Comparison of ENCODE assay signal across 1 cellular context in the genomic region with DNA sequence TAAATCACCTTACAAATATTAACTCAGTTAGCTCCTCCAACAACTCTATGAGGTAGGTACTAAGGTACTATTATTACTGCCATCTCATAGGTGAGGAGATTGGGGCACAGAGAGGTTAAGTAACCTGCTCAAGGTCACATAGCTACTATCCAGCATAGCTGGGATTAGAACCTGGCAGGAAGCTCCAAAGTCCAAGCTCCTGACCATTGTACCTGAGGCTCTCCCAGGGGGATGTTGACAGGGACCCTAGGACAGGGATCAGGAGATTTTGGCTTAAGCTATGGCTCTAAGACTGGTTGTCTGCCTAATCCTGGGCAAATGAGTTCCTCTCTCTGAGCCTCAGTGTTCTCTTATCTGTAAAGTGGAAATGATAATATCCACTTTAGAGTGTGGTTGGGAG.
TF ChIP-seq lines count a peak whose summit lies in the region.

No MANE protein-coding gene starts in this region.

TF ChIP-seq in HepG2, 621 proteins besides CTCF, POLR2A, EP300 and RAD21 (continued from another document and continues in another):
- TF ChIP-seq, protein P1, sequence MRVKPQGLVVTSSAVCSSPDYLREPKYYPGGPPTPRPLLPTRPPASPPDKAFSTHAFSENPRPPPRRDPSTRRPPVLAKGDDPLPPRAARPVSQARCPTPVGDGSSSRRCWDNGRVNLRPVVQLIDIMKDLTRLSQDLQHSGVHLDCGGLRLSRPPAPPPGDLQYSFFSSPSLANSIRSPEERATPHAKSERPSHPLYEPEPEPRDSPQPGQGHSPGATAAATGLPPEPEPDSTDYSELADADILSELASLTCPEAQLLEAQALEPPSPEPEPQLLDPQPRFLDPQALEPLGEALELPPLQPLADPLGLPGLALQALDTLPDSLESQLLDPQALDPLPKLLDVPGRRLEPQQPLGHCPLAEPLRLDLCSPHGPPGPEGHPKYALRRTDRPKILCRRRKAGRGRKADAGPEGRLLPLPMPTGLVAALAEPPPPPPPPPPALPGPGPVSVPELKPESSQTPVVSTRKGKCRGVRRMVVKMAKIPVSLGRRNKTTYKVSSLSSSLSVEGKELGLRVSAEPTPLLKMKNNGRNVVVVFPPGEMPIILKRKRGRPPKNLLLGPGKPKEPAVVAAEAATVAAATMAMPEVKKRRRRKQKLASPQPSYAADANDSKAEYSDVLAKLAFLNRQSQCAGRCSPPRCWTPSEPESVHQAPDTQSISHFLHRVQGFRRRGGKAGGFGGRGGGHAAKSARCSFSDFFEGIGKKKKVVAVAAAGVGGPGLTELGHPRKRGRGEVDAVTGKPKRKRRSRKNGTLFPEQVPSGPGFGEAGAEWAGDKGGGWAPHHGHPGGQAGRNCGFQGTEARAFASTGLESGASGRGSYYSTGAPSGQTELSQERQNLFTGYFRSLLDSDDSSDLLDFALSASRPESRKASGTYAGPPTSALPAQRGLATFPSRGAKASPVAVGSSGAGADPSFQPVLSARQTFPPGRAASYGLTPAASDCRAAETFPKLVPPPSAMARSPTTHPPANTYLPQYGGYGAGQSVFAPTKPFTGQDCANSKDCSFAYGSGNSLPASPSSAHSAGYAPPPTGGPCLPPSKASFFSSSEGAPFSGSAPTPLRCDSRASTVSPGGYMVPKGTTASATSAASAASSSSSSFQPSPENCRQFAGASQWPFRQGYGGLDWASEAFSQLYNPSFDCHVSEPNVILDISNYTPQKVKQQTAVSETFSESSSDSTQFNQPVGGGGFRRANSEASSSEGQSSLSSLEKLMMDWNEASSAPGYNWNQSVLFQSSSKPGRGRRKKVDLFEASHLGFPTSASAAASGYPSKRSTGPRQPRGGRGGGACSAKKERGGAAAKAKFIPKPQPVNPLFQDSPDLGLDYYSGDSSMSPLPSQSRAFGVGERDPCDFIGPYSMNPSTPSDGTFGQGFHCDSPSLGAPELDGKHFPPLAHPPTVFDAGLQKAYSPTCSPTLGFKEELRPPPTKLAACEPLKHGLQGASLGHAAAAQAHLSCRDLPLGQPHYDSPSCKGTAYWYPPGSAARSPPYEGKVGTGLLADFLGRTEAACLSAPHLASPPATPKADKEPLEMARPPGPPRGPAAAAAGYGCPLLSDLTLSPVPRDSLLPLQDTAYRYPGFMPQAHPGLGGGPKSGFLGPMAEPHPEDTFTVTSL (CRISPR knock-in tag; IDR thresholded peaks at IDR 0.05; ENCODE audit: borderline replicate concordance) = no peak; the same call in 1 of the 2 replicates
- TF ChIP-seq ZNF3 (CRISPR knock-in tag; IDR thresholded peaks at IDR 0.05) (no peak), ZNF547 (CRISPR knock-in tag; IDR thresholded peaks at IDR 0.05) (no peak), ISL2 (CRISPR knock-in tag; IDR thresholded peaks at IDR 0.05) (peak; percentile 49; the same call in 1 of the 2 replicates), POLR2AphosphoS2 (IDR thresholded peaks at IDR 0.05; ENCODE audit: low read depth, low read length) (no peak), TBP (CRISPR knock-in tag; IDR thresholded peaks at IDR 0.05) (no peak), JUNB (CRISPR knock-in tag; IDR thresholded peaks at IDR 0.05; ENCODE audit: borderline replicate concordance) (no peak), GTF3A (CRISPR knock-in tag; conservative IDR thresholded peaks at IDR 0.05) (no peak), ZNF160 (CRISPR knock-in tag; IDR thresholded peaks at IDR 0.05) (no peak), ZIK1 (CRISPR knock-in tag; IDR thresholded peaks at IDR 0.05; ENCODE audit: borderline replicate concordance, low read depth) (no peak), DNMT3B (CRISPR knock-in tag; conservative IDR thresholded peaks at IDR 0.05) (no peak), ZNF44 (CRISPR knock-in tag; IDR thresholded peaks at IDR 0.05) (no peak), EED (CRISPR knock-in tag; IDR thresholded peaks at IDR 0.05) (no peak), MEF2D (CRISPR knock-in tag; IDR thresholded peaks at IDR 0.05) (no peak), ZNF354B (CRISPR knock-in tag; IDR thresholded peaks at IDR 0.05) (no peak), NFE2L2 (IDR thresholded peaks at IDR 0.05; ENCODE audit: low read length) (no peak), BORCS8-MEF2B (CRISPR knock-in tag; IDR thresholded peaks at IDR 0.05) (no peak), ZNF792 (CRISPR knock-in tag; IDR thresholded peaks at IDR 0.05) (0 out of 2 replicates have a peak, but pooled peaks have one; percentile 52), SPEN (CRISPR knock-in tag; IDR thresholded peaks at IDR 0.05; ENCODE audit: low read depth) (no peak), PPARG (CRISPR knock-in tag; conservative IDR thresholded peaks at IDR 0.05) (peak; percentile 49; the same call in 1 of the 2 replicates), ZNF772 (CRISPR knock-in tag; IDR thresholded peaks at IDR 0.05) (no peak), ZNF782 (CRISPR knock-in tag; IDR thresholded peaks at IDR 0.05; ENCODE audit: borderline replicate concordance) (no peak), ZFP36 (IDR thresholded peaks at IDR 0.05; ENCODE audit: borderline replicate concordance, low read depth, low read length, partially characterized antibody) (peak; percentile 54), ZNF367 (CRISPR knock-in tag; IDR thresholded peaks at IDR 0.05; ENCODE audit: borderline replicate concordance) (no peak), RFXANK (CRISPR knock-in tag; IDR thresholded peaks at IDR 0.05) (no peak), KMT2A (CRISPR knock-in tag; IDR thresholded peaks at IDR 0.05) (no peak), ZNF225 (CRISPR knock-in tag; IDR thresholded peaks at IDR 0.05) (no peak)
- TF ChIP-seq, protein P2, sequence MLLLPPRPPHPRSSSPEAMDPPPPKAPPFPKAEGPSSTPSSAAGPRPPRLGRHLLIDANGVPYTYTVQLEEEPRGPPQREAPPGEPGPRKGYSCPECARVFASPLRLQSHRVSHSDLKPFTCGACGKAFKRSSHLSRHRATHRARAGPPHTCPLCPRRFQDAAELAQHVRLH (CRISPR knock-in tag; IDR thresholded peaks at IDR 0.05; ENCODE audit: borderline replicate concordance, low read depth) = no peak
- TF ChIP-seq, protein P3, sequence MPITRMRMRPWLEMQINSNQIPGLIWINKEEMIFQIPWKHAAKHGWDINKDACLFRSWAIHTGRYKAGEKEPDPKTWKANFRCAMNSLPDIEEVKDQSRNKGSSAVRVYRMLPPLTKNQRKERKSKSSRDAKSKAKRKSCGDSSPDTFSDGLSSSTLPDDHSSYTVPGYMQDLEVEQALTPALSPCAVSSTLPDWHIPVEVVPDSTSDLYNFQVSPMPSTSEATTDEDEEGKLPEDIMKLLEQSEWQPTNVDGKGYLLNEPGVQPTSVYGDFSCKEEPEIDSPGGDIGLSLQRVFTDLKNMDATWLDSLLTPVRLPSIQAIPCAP (CRISPR knock-in tag; IDR thresholded peaks at IDR 0.05; ENCODE audit: low read depth) = no peak
- TF ChIP-seq, protein P4, sequence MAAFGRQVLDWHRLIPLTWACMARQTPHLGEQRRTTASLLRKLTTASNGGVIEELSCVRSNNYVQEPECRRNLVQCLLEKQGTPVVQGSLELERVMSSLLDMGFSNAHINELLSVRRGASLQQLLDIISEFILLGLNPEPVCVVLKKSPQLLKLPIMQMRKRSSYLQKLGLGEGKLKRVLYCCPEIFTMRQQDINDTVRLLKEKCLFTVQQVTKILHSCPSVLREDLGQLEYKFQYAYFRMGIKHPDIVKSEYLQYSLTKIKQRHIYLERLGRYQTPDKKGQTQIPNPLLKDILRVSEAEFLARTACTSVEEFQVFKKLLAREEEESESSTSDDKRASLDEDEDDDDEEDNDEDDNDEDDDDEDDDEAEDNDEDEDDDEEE (CRISPR knock-in tag; IDR thresholded peaks at IDR 0.05) = no peak
- TF ChIP-seq, protein P5, sequence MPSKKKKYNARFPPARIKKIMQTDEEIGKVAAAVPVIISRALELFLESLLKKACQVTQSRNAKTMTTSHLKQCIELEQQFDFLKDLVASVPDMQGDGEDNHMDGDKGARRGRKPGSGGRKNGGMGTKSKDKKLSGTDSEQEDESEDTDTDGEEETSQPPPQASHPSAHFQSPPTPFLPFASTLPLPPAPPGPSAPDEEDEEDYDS (CRISPR knock-in tag; IDR thresholded peaks at IDR 0.05) = no peak
- TF ChIP-seq, protein P6, sequence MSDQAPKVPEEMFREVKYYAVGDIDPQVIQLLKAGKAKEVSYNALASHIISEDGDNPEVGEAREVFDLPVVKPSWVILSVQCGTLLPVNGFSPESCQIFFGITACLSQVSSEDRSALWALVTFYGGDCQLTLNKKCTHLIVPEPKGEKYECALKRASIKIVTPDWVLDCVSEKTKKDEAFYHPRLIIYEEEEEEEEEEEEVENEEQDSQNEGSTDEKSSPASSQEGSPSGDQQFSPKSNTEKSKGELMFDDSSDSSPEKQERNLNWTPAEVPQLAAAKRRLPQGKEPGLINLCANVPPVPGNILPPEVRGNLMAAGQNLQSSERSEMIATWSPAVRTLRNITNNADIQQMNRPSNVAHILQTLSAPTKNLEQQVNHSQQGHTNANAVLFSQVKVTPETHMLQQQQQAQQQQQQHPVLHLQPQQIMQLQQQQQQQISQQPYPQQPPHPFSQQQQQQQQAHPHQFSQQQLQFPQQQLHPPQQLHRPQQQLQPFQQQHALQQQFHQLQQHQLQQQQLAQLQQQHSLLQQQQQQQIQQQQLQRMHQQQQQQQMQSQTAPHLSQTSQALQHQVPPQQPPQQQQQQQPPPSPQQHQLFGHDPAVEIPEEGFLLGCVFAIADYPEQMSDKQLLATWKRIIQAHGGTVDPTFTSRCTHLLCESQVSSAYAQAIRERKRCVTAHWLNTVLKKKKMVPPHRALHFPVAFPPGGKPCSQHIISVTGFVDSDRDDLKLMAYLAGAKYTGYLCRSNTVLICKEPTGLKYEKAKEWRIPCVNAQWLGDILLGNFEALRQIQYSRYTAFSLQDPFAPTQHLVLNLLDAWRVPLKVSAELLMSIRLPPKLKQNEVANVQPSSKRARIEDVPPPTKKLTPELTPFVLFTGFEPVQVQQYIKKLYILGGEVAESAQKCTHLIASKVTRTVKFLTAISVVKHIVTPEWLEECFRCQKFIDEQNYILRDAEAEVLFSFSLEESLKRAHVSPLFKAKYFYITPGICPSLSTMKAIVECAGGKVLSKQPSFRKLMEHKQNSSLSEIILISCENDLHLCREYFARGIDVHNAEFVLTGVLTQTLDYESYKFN (CRISPR knock-in tag; conservative IDR thresholded peaks at IDR 0.05) = peak; percentile 85
- TF ChIP-seq, protein P7, sequence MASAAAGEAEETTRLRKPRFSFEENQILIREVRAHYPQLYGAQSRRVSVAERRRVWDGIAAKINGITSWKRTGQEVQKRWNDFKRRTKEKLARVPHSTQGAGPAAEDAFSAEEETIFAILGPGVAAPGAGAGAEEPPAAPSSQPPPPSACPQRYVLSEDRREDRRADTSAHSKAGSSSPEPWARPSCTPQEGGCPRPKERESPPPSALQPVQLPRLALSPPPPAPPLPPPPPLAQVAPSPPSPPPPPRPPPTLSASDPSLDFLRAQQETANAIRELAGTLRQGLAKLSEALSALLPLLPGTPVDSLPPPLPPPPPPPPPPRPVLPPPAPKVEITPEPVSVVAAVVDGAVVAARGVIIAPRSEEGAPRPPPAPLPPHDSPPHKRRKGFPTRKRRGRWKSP (CRISPR knock-in tag; IDR thresholded peaks at IDR 0.05) = 0 out of 2 replicates have a peak, but pooled peaks have one; percentile 31
- TF ChIP-seq, protein P8, sequence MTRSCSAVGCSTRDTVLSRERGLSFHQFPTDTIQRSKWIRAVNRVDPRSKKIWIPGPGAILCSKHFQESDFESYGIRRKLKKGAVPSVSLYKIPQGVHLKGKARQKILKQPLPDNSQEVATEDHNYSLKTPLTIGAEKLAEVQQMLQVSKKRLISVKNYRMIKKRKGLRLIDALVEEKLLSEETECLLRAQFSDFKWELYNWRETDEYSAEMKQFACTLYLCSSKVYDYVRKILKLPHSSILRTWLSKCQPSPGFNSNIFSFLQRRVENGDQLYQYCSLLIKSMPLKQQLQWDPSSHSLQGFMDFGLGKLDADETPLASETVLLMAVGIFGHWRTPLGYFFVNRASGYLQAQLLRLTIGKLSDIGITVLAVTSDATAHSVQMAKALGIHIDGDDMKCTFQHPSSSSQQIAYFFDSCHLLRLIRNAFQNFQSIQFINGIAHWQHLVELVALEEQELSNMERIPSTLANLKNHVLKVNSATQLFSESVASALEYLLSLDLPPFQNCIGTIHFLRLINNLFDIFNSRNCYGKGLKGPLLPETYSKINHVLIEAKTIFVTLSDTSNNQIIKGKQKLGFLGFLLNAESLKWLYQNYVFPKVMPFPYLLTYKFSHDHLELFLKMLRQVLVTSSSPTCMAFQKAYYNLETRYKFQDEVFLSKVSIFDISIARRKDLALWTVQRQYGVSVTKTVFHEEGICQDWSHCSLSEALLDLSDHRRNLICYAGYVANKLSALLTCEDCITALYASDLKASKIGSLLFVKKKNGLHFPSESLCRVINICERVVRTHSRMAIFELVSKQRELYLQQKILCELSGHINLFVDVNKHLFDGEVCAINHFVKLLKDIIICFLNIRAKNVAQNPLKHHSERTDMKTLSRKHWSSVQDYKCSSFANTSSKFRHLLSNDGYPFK (CRISPR knock-in tag; IDR thresholded peaks at IDR 0.05; ENCODE audit: borderline replicate concordance) = no peak
- TF ChIP-seq, protein P9, sequence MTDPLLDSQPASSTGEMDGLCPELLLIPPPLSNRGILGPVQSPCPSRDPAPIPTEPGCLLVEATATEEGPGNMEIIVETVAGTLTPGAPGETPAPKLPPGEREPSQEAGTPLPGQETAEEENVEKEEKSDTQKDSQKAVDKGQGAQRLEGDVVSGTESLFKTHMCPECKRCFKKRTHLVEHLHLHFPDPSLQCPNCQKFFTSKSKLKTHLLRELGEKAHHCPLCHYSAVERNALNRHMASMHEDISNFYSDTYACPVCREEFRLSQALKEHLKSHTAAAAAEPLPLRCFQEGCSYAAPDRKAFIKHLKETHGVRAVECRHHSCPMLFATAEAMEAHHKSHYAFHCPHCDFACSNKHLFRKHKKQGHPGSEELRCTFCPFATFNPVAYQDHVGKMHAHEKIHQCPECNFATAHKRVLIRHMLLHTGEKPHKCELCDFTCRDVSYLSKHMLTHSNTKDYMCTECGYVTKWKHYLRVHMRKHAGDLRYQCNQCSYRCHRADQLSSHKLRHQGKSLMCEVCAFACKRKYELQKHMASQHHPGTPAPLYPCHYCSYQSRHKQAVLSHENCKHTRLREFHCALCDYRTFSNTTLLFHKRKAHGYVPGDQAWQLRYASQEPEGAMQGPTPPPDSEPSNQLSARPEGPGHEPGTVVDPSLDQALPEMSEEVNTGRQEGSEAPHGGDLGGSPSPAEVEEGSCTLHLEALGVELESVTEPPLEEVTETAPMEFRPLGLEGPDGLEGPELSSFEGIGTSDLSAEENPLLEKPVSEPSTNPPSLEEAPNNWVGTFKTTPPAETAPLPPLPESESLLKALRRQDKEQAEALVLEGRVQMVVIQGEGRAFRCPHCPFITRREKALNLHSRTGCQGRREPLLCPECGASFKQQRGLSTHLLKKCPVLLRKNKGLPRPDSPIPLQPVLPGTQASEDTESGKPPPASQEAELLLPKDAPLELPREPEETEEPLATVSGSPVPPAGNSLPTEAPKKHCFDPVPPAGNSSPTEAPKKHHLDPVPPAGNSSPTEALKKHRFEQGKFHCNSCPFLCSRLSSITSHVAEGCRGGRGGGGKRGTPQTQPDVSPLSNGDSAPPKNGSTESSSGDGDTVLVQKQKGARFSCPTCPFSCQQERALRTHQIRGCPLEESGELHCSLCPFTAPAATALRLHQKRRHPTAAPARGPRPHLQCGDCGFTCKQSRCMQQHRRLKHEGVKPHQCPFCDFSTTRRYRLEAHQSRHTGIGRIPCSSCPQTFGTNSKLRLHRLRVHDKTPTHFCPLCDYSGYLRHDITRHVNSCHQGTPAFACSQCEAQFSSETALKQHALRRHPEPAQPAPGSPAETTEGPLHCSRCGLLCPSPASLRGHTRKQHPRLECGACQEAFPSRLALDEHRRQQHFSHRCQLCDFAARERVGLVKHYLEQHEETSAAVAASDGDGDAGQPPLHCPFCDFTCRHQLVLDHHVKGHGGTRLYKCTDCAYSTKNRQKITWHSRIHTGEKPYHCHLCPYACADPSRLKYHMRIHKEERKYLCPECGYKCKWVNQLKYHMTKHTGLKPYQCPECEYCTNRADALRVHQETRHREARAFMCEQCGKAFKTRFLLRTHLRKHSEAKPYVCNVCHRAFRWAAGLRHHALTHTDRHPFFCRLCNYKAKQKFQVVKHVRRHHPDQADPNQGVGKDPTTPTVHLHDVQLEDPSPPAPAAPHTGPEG (CRISPR knock-in tag; IDR thresholded peaks at IDR 0.05) = no peak
- TF ChIP-seq, protein P10, sequence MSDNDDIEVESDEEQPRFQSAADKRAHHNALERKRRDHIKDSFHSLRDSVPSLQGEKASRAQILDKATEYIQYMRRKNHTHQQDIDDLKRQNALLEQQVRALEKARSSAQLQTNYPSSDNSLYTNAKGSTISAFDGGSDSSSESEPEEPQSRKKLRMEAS (IDR thresholded peaks at IDR 0.05) = no peak
